In the genomic region with DNA sequence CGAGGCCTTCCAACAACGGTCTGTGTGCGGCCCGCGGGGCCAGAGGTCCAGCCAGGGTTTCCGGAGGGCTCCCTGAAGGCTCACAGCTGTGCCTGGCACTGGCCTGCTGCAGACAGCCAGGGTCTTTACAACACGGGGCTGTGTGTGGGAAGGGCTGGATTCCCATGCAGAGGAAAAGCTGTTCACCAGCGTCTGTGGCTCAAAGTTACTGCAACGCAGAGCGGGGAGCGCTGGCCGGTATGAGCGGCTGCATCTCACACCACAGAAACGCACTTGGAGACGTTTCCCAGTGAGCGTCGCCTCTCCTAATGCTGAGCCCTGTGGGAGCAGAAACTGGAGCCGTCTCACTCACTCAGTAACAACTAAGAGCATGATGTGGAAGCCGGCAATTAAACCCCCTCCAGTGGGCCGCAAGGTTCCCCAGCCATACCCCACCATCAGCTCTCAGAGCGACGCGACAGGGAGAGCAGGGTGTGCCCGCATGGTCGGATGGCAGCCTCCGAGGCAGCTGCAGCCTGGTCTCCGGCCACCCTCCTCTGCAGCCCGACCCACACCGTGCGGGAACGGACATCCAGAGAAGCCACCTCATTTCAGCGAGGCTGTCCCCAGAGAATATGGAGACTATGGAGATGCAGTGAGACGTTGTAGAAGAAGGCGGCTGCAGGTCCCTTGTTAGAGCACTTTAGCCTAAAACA, we compare ENCODE assay signal across 21 cellular contexts. TPM values are rescaled to one million over a fixed set of nuclear protein-coding genes. Genes with fewer than 3 reads are reported as not detected.
A peak's percentile ranks its signal among the peaks of the same experiment; 100 is the strongest.
DNase-seq lines count a peak whose midpoint lies in the region; ATAC-seq and TF ChIP-seq lines count a peak whose summit lies in the region.
"Had no signal": no experiment of that assay in that cellular context is flagged by ENCODE, and none has a peak within 500 bp of the region (broad histone marks: within the 10 kb centered on the region; RNA-seq: fewer than 3 reads in every experiment).

No MANE protein-coding gene starts in this region.

- POLR2A ChIA-PET in OCI-LY7 (lab: Charles Lee) = no interaction called here

- no TSS peak for BruUV-seq in OCI-LY7 (replicated peaks; lab: Mats Ljungman, UMichigan)

- H3K9me3 ChIP-seq in right atrium auricular region (no peaks in the 10 kb centered on the region), upper lobe of right lung (no peaks in the 10 kb centered on the region), OCI-LY7 (ENCODE audit: low read length) (no peaks in the 10 kb centered on the region)

- H2AFZ ChIP-seq in OCI-LY7 (ENCODE audit: low read length) = no peak overlapping the region

- H3K79me2 ChIP-seq in OCI-LY7 (ENCODE audit: insufficient read depth, low read depth, low read length) = no peaks in the 10 kb centered on the region

- peak; percentile 38 for ATAC-seq in Right ventricle myocardium superior (ENCODE audit: poor library complexity)
- ATAC-seq in upper lobe of right lung = peak; percentile 11
- ATAC-seq in GM18511 (IDR thresholded peaks at IDR 0.05; ENCODE audit: unreplicated experiment) = no peak
- ATAC-seq in HG02678 (IDR thresholded peaks at IDR 0.05; ENCODE audit: unreplicated experiment) = no peak
- ATAC-seq: stimulated activated naive CD8-positive, alpha-beta T cell treated with anti-CD3 and anti-CD28 coated beads, Interleukin-15, Interleukin-2, amounts not matched to agents 100 U/mL and 50 U/mL, for 24 hours; T-cell had no signal

- no peaks in the 10 kb centered on the region for H4K20me1 ChIP-seq in OCI-LY7 (ENCODE audit: insufficient read depth, low read length)

- no peaks in the 10 kb centered on the region for H3K27me3 ChIP-seq in right atrium auricular region
- H3K27me3 ChIP-seq in upper lobe of right lung = peaks cover 44% of the 10 kb centered on the region

- CTCF ChIA-PET in OCI-LY7 (lab: Charles Lee; ENCODE audit: unreplicated experiment) = no interaction called here

- H3K4me3 ChIP-seq in right atrium auricular region (peak overlapping the region in 1 of 2 donors; percentile 7), upper lobe of right lung (no peak overlapping the region), OCI-LY7 (ENCODE audit: low read depth, low read length, poor library complexity, severe bottlenecking) (no peak overlapping the region)
- H3K4me3 ChIP-seq: smooth muscle cell had no signal

- H3K4me2 ChIP-seq in OCI-LY7 (ENCODE audit: low read length) = no peak overlapping the region
- H3K4me2 ChIP-seq: smooth muscle cell had no signal

- intact Hi-C loops in Right ventricle myocardium superior (cut with DNase I) (no loop called here), posterior vena cava (cut with DNase I) (no loop called here), upper lobe of right lung (cut with DNase I) (no loop called here), OCI-LY7 (cut with micrococcal nuclease; ENCODE audit: unreplicated experiment) (no loop called here)

- TF ChIP-seq CTCF in right atrium auricular region (IDR thresholded peaks at IDR 0.05) (no peak), upper lobe of right lung (IDR thresholded peaks at IDR 0.05) (no peak), OCI-LY7 (conservative IDR thresholded peaks at IDR 0.05; ENCODE audit: low read length) (no peak)

- no peak overlapping the region for H3K27ac ChIP-seq in right atrium auricular region
- H3K27ac ChIP-seq in upper lobe of right lung = no peak overlapping the region
- no peak overlapping the region for H3K27ac ChIP-seq in OCI-LY7 (ENCODE audit: low read depth, low read length, poor library complexity, severe bottlenecking)
- H3K27ac ChIP-seq: C4-2B, epithelial cell of prostate had no signal

- H3K4me1 ChIP-seq in right atrium auricular region = peaks cover 0 to 20% of the 10 kb centered on the region in 2 donors
- no peaks in the 10 kb centered on the region for H3K4me1 ChIP-seq in upper lobe of right lung
- H3K4me1 ChIP-seq in OCI-LY7 (ENCODE audit: insufficient read depth, low read length, poor library complexity, severe bottlenecking) = no peaks in the 10 kb centered on the region

- DNase-seq in Right ventricle myocardium superior = no peak
- DNase-seq in right atrium auricular region (ENCODE audit: low spot score) = no peak
- peak; percentile 72 for DNase-seq in left kidney (ENCODE audit: low read depth, low spot score)
- peak; percentile 66 for DNase-seq in posterior vena cava (ENCODE audit: low spot score)
- DNase-seq in upper lobe of right lung = no peak
- DNase-seq in OCI-LY7 (ENCODE audit: low spot score) = no peak
- DNase-seq: 8988T; activated CD4-positive, alpha-beta T cell treated with anti-CD3 and anti-CD28 coated beads for 48 hours; activated effector memory CD4-positive, alpha-beta T cell treated with Interleukin-2 at 50 U/mL for 16 hours; COR-L47; effector CD8-positive, alpha-beta T cell; mammary epithelial cell; NCI-H146; NCI-H2107; stimulated activated naive CD8-positive, alpha-beta T cell treated with anti-CD3 and anti-CD28 coated beads, Interleukin-15, Interleukin-2, amounts not matched to agents 100 U/mL and 50 U/mL, for 24 hours; T-cell had no signal

- no peaks in the 10 kb centered on the region for H3K9me2 ChIP-seq in OCI-LY7 (ENCODE audit: insufficient read depth, low read length)

- H3K36me3 ChIP-seq in right atrium auricular region (no peaks in the 10 kb centered on the region), upper lobe of right lung (no peaks in the 10 kb centered on the region), OCI-LY7 (ENCODE audit: insufficient read depth, low read length) (no peaks in the 10 kb centered on the region)

RNA-seq across cellular contexts. Expression of a gene that starts 42.6 kb away (rescaled TPM):
- 18.6 TPM for total RNA-seq in Right ventricle myocardium superior
- total RNA-seq in right atrium auricular region = 10 to 100 TPM; 11.2 to 22.0 TPM
- 10 to 100 TPM in 1 of 2 donors, 1 to 10 TPM in 1; 9.6 to 14.1 TPM for total RNA-seq in posterior vena cava
- 14.6 TPM for total RNA-seq in upper lobe of right lung
- total RNA-seq in OCI-LY7 (2014; rRNA removed; shearing (Covaris generic)) = 0.05 TPM in 1 of 2 replicates, not detected in the other
- 0.28 TPM in 1 of 2 replicates, not detected in the other for total RNA-seq in OCI-LY7 (2022)

RNA-seq across cellular contexts. Expression of a gene that starts 58.3 kb away (rescaled TPM):
- total RNA-seq in Right ventricle myocardium superior (16.5 TPM), right atrium auricular region (10 to 100 TPM; 14.7 to 18.6 TPM), posterior vena cava (10 to 100 TPM; 18.7 to 25.3 TPM), upper lobe of right lung (26.1 TPM), OCI-LY7 (2022) (32.9 and 34.8 TPM in 2 replicates)
- total RNA-seq in OCI-LY7 (2014; rRNA removed; shearing (Covaris generic)) = 12.8 and 15.2 TPM in 2 replicates

Comparison
In these comparisons a context has a peak if more than half of its experiments do, and no peak if none do; other contexts are left out.
1. ATAC-seq: peak in Right ventricle myocardium superior (single experiment) and upper lobe of right lung (single experiment); none in GM18511 (single experiment) and HG02678 (single experiment).
2. DNase-seq: peak in left kidney (single experiment) and posterior vena cava (single experiment); none in Right ventricle myocardium superior (single experiment), right atrium auricular region (single experiment), upper lobe of right lung (single experiment) and OCI-LY7 (single experiment).
3. RNA of a gene that starts 42.6 kb away (total RNA-seq): 11.2 to 22.0 TPM in right atrium auricular region, 18.6 TPM in Right ventricle myocardium superior (single experiment), 14.6 TPM in upper lobe of right lung (single experiment) and 9.6 to 14.1 TPM in posterior vena cava; 0.05 to 0.28 TPM in OCI-LY7; every median in the first group is over 4 times any median in the second.